Comparison of ENCODE assay signal across 32 cellular contexts in genomic region chr10:17129711-17130110, GRCh38.
"Had no signal": no experiment of that assay in that cellular context is flagged by ENCODE, and none has a peak within 500 bp of the region (broad histone marks: within the 10 kb centered on the region; RNA-seq: fewer than 3 reads in every experiment).

Gene CUBN (minus strand): TSS chr10:17129811. CDS start chr10:17129765, 46 bp downstream.

- H3K27me3 Mint-ChIP-seq: activated CD8-positive, alpha-beta T cell treated with anti-CD3 and anti-CD28 coated beads for 36 hours; activated naive CD4-positive, alpha-beta T cell treated with anti-CD3 and anti-CD28 coated beads, Interleukin-2, amount 50 U/mL, for 24 hours; activated naive CD8-positive, alpha-beta T cell treated with anti-CD3 and anti-CD28 coated beads, Interleukin-2, amount 10 ng/mL, durations not matched to agents 7 days and 5 days; activated T-helper 17 cell treated with anti-CD3 and anti-CD28 coated beads, Interleukin-2, amount 50 U/mL, for 72 hours; brain had no signal

- H3K4me3 ChIP-seq: adrenal gland, MG63, PC-9, SJSA1 had no signal

- DNase-seq: activated CD4-positive, alpha-beta T cell treated with anti-CD3 and anti-CD28 coated beads, Interleukin-2, amount 10 ng/mL, durations not matched to agents 24 days and 14 days; activated CD4-positive, alpha-beta T cell treated with anti-CD3 and anti-CD28 coated beads, Interleukin-2, amount 50 U/mL, for 4 hours; activated CD8-positive, alpha-beta T cell treated with anti-CD3 and anti-CD28 coated beads for 36 hours; activated gamma-delta T cell; activated naive CD4-positive, alpha-beta T cell treated with Interleukin-2 at 50 U/mL for 16 hours; activated naive CD8-positive, alpha-beta T cell treated with anti-CD3 and anti-CD28 coated beads, Interleukin-2, amount 10 ng/mL, durations not matched to agents 7 days and 5 days; activated T-cell treated with anti-CD3 and anti-CD28 coated beads, Interleukin-2, amount 50 U/mL, for 1 hour; activated T-cell treated with anti-CD3 and anti-CD28 coated beads, Interleukin-2, amount 50 U/mL, for 72 hours; adrenal gland; Kasumi-1; KG1; MG63; NCI-H1048; NCI-H1105 treated with DMSO at 0.1 percent for 48 hours; NCI-H1436; NCI-H1694; NCI-H1930; NCI-H2081 treated with DMSO at 0.1 percent for 48 hours; NCI-H226; NCI-H446 treated with DMSO at 0.1 percent for 48 hours; NCI-H524 treated with DMSO at 0.1 percent for 48 hours; NCI-H748 treated with DMSO at 0.1 percent for 48 hours; NK-92 treated with Interleukin-12 subunit alpha and Interleukin-12 subunit beta, amount 100 ng/mL, for 24 hours; PC-9; SHP77 treated with DMSO at 0.1 percent for 48 hours; SK-N-SH had no signal

- H3K27ac ChIP-seq: adrenal gland, PC-9, SJSA1 had no signal

- H3K4me1 ChIP-seq: adrenal gland had no signal

- H3K36me3 ChIP-seq: adrenal gland, MG63, SJSA1 had no signal

- H3K4me3 Mint-ChIP-seq: activated CD4-positive, alpha-beta T cell treated with anti-CD3 and anti-CD28 coated beads, Interleukin-2, amount 10 ng/mL, durations not matched to agents 24 days and 14 days; activated CD8-positive, alpha-beta T cell treated with anti-CD3 and anti-CD28 coated beads for 36 hours; activated naive CD4-positive, alpha-beta T cell treated with anti-CD3 and anti-CD28 coated beads, Interleukin-2, amount 50 U/mL, for 24 hours; activated naive CD8-positive, alpha-beta T cell treated with anti-CD3 and anti-CD28 coated beads, Interleukin-2, amount 10 ng/mL, durations not matched to agents 7 days and 5 days; activated T-cell treated with anti-CD3 and anti-CD28 coated beads, Interleukin-2, amount 50 U/mL, for 72 hours; activated T-helper 17 cell treated with anti-CD3 and anti-CD28 coated beads, Interleukin-2, amount 50 U/mL, for 72 hours; brain; T-helper 1 cell treated with Interleukin-12 subunit alpha and Interleukin-12 subunit beta and Interleukin-4 antibody, amounts not matched to agents 30 μg/mL and 1 μg/mL, for 36 hours; T-helper 2 cell treated with Interferon-gamma antibody and Interleukin-4, amounts not matched to agents 5 μg/mL and 100 μg/mL, for 36 hours had no signal

- H3K9ac ChIP-seq: SK-N-SH had no signal

- H3K36me3 Mint-ChIP-seq: brain had no signal

- H3K9me3 Mint-ChIP-seq: activated CD8-positive, alpha-beta T cell treated with anti-CD3 and anti-CD28 coated beads for 36 hours; activated naive CD4-positive, alpha-beta T cell treated with anti-CD3 and anti-CD28 coated beads, Interleukin-2, amount 50 U/mL, for 24 hours; activated naive CD8-positive, alpha-beta T cell treated with anti-CD3 and anti-CD28 coated beads, Interleukin-2, amount 10 ng/mL, durations not matched to agents 7 days and 5 days; activated T-cell treated with anti-CD3 and anti-CD28 coated beads, Interleukin-2, amount 50 U/mL, for 72 hours; activated T-helper 17 cell treated with anti-CD3 and anti-CD28 coated beads, Interleukin-2, amount 50 U/mL, for 72 hours; T-helper 1 cell treated with Interleukin-12 subunit alpha and Interleukin-12 subunit beta and Interleukin-4 antibody, amounts not matched to agents 30 μg/mL and 1 μg/mL, for 36 hours; T-helper 2 cell treated with Interferon-gamma antibody and Interleukin-4, amounts not matched to agents 5 μg/mL and 100 μg/mL, for 36 hours had no signal

- H3K4me1 Mint-ChIP-seq: activated naive CD4-positive, alpha-beta T cell treated with anti-CD3 and anti-CD28 coated beads, Interleukin-2, amount 50 U/mL, for 24 hours; activated T-helper 17 cell treated with anti-CD3 and anti-CD28 coated beads, Interleukin-2, amount 50 U/mL, for 72 hours had no signal

- H3K27me3 ChIP-seq: adrenal gland, MG63, SJSA1 had no signal

- H3K27ac Mint-ChIP-seq: activated CD4-positive, alpha-beta T cell treated with anti-CD3 and anti-CD28 coated beads, Interleukin-2, amount 10 ng/mL, durations not matched to agents 24 days and 14 days; activated CD8-positive, alpha-beta T cell treated with anti-CD3 and anti-CD28 coated beads for 36 hours; activated naive CD4-positive, alpha-beta T cell treated with anti-CD3 and anti-CD28 coated beads, Interleukin-2, amount 50 U/mL, for 24 hours; activated naive CD8-positive, alpha-beta T cell treated with anti-CD3 and anti-CD28 coated beads, Interleukin-2, amount 10 ng/mL, durations not matched to agents 7 days and 5 days; activated T-cell treated with anti-CD3 and anti-CD28 coated beads, Interleukin-2, amount 50 U/mL, for 72 hours; activated T-helper 17 cell treated with anti-CD3 and anti-CD28 coated beads, Interleukin-2, amount 50 U/mL, for 72 hours; brain; T-helper 1 cell treated with Interleukin-12 subunit alpha and Interleukin-12 subunit beta and Interleukin-4 antibody, amounts not matched to agents 30 μg/mL and 1 μg/mL, for 36 hours; T-helper 2 cell treated with Interferon-gamma antibody and Interleukin-4, amounts not matched to agents 5 μg/mL and 100 μg/mL, for 36 hours had no signal

- ATAC-seq: activated CD8-positive, alpha-beta T cell treated with anti-CD3 and anti-CD28 coated beads for 36 hours; activated T-cell treated with anti-CD3 and anti-CD28 coated beads, Interleukin-2, amount 50 U/mL, for 72 hours; activated T-helper 17 cell treated with anti-CD3 and anti-CD28 coated beads, Interleukin-2, amount 50 U/mL, for 72 hours had no signal

- H3K9me3 ChIP-seq: adrenal gland, MG63, SJSA1, SK-N-SH had no signal
